ENCODE assay signal across 34 cellular contexts in the genomic region with DNA sequence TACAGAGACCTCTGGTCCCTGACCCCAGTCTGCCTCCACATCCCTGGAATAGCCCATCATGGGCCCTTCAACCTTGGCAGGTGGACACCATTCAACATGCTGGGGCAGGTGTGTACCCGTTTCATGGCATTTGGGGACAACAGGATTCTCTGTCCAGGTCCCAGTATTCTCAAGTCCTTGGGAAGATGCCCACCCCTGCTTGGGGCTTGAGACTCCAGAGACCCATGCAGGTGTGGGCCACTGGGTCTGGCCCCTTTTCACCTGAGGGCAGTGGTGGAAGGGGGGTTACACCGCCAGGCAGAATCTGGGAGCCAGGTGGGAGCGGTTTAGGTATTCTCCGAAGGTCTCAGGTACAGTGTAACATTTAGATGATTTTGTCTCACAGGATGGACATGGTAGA.
"Had no signal": no experiment of that assay in that cellular context is flagged by ENCODE, and none has a peak within 500 bp of the region (broad histone marks: within the 10 kb centered on the region; RNA-seq: fewer than 3 reads in every experiment).

No MANE protein-coding gene starts in this region.

- H3K4me1 Mint-ChIP-seq: activated CD4-positive, alpha-beta T cell treated with anti-CD3 and anti-CD28 coated beads for 36 hours; activated naive CD4-positive, alpha-beta T cell treated with anti-CD3 and anti-CD28 coated beads, Interleukin-2, amount 10 ng/mL, durations not matched to agents 7 days and 5 days; activated T-helper 17 cell treated with anti-CD3 and anti-CD28 coated beads, Interleukin-2, amount 50 U/mL, for 72 hours; brain; T-helper 17 cell had no signal

- H3K9me3 ChIP-seq: ascending aorta, breast epithelium, esophagus muscularis mucosa, gastrocnemius medialis had no signal

- H3K36me3 Mint-ChIP-seq: activated CD4-positive, alpha-beta memory T cell treated with anti-CD3 and anti-CD28 coated beads for 36 hours; activated CD8-positive, alpha-beta memory T cell treated with anti-CD3 and anti-CD28 coated beads, Interleukin-2, amount 10 ng/mL, durations not matched to agents 7 days and 5 days; activated naive CD4-positive, alpha-beta T cell treated with anti-CD3 and anti-CD28 coated beads, Interleukin-2, amount 10 ng/mL, durations not matched to agents 7 days and 5 days; activated naive CD4-positive, alpha-beta T cell treated with anti-CD3 and anti-CD28 coated beads, Interleukin-2, amount 50 U/mL, for 72 hours; activated naive CD8-positive, alpha-beta T cell treated with anti-CD3 and anti-CD28 coated beads, Interleukin-2, amount 10 ng/mL, durations not matched to agents 7 days and 5 days; brain had no signal

- H3K9me3 Mint-ChIP-seq: activated CD4-positive, alpha-beta memory T cell treated with anti-CD3 and anti-CD28 coated beads for 36 hours; activated CD4-positive, alpha-beta T cell treated with anti-CD3 and anti-CD28 coated beads, Interleukin-2, amount 10 ng/mL, durations not matched to agents 24 days and 14 days; activated naive CD4-positive, alpha-beta T cell treated with anti-CD3 and anti-CD28 coated beads, Interleukin-2, amount 10 ng/mL, durations not matched to agents 7 days and 5 days; activated naive CD4-positive, alpha-beta T cell treated with anti-CD3 and anti-CD28 coated beads, Interleukin-2, amount 50 U/mL, for 72 hours; activated naive CD8-positive, alpha-beta T cell treated with anti-CD3 and anti-CD28 coated beads, Interleukin-2, amount 10 ng/mL, durations not matched to agents 7 days and 5 days; activated T-helper 17 cell treated with anti-CD3 and anti-CD28 coated beads, Interleukin-2, amount 50 U/mL, for 72 hours; brain; dendritic cell treated with granulocyte-macrophage colony-stimulating factor and Interleukin-4, amounts not matched to agents 40 ng/mL and 50 ng/mL, for 4 days; effector memory CD8-positive, alpha-beta T cell; T-helper 2 cell treated with Interferon-gamma antibody and Interleukin-4, amounts not matched to agents 5 μg/mL and 100 μg/mL, for 36 hours had no signal

- H3K27me3 Mint-ChIP-seq: activated CD4-positive, alpha-beta memory T cell treated with anti-CD3 and anti-CD28 coated beads for 36 hours; activated CD4-positive, alpha-beta T cell treated with anti-CD3 and anti-CD28 coated beads for 36 hours; activated CD8-positive, alpha-beta memory T cell treated with anti-CD3 and anti-CD28 coated beads, Interleukin-2, amount 10 ng/mL, durations not matched to agents 7 days and 5 days; activated T-helper 17 cell treated with anti-CD3 and anti-CD28 coated beads, Interleukin-2, amount 50 U/mL, for 72 hours; effector memory CD8-positive, alpha-beta T cell; T-helper 17 cell had no signal

- H3K4me1 ChIP-seq: ascending aorta, breast epithelium, esophagus muscularis mucosa, foreskin keratinocyte, gastrocnemius medialis had no signal

- H3K27me3 ChIP-seq: ascending aorta, breast epithelium, cardiac muscle cell, esophagus muscularis mucosa, gastrocnemius medialis had no signal

- H3K27ac ChIP-seq: ascending aorta, breast epithelium, cardiac muscle cell, coronary artery, esophagus muscularis mucosa, foreskin keratinocyte, gastrocnemius medialis had no signal

- H3K4me3 ChIP-seq: ascending aorta, breast epithelium, cardiac muscle cell, coronary artery, esophagus muscularis mucosa, gastrocnemius medialis had no signal

- ATAC-seq: activated CD4-positive, alpha-beta T cell treated with anti-CD3 and anti-CD28 coated beads for 36 hours; activated CD8-positive, alpha-beta memory T cell treated with anti-CD3 and anti-CD28 coated beads, Interleukin-2, amount 10 ng/mL, durations not matched to agents 7 days and 5 days; activated CD8-positive, alpha-beta T cell treated with anti-CD3 and anti-CD28 coated beads, Interleukin-2, amount 10 ng/mL, durations not matched to agents 7 days and 5 days; activated naive CD4-positive, alpha-beta T cell treated with anti-CD3 and anti-CD28 coated beads, Interleukin-2, amount 50 U/mL, for 72 hours; activated T-helper 17 cell treated with anti-CD3 and anti-CD28 coated beads, Interleukin-2, amount 50 U/mL, for 72 hours; effector memory CD8-positive, alpha-beta T cell; foreskin keratinocyte; gastrocnemius medialis; T-helper 17 cell had no signal

- H3K36me3 ChIP-seq: ascending aorta, breast epithelium, cardiac muscle cell, esophagus muscularis mucosa, gastrocnemius medialis had no signal

- DNase-seq: activated CD4-positive, alpha-beta memory T cell treated with anti-CD3 and anti-CD28 coated beads for 36 hours; activated CD4-positive, alpha-beta T cell treated with anti-CD3 and anti-CD28 coated beads for 36 hours; activated CD4-positive, alpha-beta T cell treated with anti-CD3 and anti-CD28 coated beads, Interleukin-2, amount 10 ng/mL, durations not matched to agents 24 days and 14 days; activated CD4-positive, CD25-positive, alpha-beta regulatory T cell; activated CD4-positive, CD25-positive, alpha-beta regulatory T cell treated with anti-CD3 and anti-CD28 coated beads, Interleukin-2, amount 50 U/mL, for 72 hours; activated CD8-positive, alpha-beta memory T cell treated with anti-CD3 and anti-CD28 coated beads, Interleukin-2, amount 10 ng/mL, durations not matched to agents 7 days and 5 days; activated CD8-positive, alpha-beta memory T cell treated with anti-CD3 and anti-CD28 coated beads, Interleukin-2, amount 50 U/mL, for 4 hours; activated CD8-positive, alpha-beta T cell treated with anti-CD3 and anti-CD28 coated beads, Interleukin-2, amount 10 ng/mL, durations not matched to agents 7 days and 5 days; activated gamma-delta T cell; activated naive CD4-positive, alpha-beta T cell; activated naive CD4-positive, alpha-beta T cell treated with anti-CD3 and anti-CD28 coated beads, Interleukin-2, amount 10 ng/mL, durations not matched to agents 7 days and 5 days; activated naive CD8-positive, alpha-beta T cell treated with anti-CD3 and anti-CD28 coated beads, Interleukin-2, amount 10 ng/mL, durations not matched to agents 7 days and 5 days; activated T-cell treated with anti-CD3 and anti-CD28 coated beads, Interleukin-2, amount 50 U/mL, for 1 hour; central memory CD4-positive, alpha-beta T cell; cerebellar nuclear complex; effector CD4-positive, alpha-beta T cell; effector memory CD8-positive, alpha-beta T cell; erythroblast; foreskin keratinocyte; gastrocnemius medialis; glutamatergic neuron; T-helper 1 cell; T-helper 17 cell; T1000 had no signal

- H3K4me3 Mint-ChIP-seq: activated CD4-positive, alpha-beta memory T cell treated with anti-CD3 and anti-CD28 coated beads for 36 hours; activated CD4-positive, alpha-beta T cell treated with anti-CD3 and anti-CD28 coated beads for 36 hours; activated CD4-positive, alpha-beta T cell treated with anti-CD3 and anti-CD28 coated beads, Interleukin-2, amount 10 ng/mL, durations not matched to agents 24 days and 14 days; activated CD8-positive, alpha-beta memory T cell treated with anti-CD3 and anti-CD28 coated beads, Interleukin-2, amount 10 ng/mL, durations not matched to agents 7 days and 5 days; activated CD8-positive, alpha-beta T cell treated with anti-CD3 and anti-CD28 coated beads, Interleukin-2, amount 10 ng/mL, durations not matched to agents 7 days and 5 days; activated naive CD4-positive, alpha-beta T cell treated with anti-CD3 and anti-CD28 coated beads, Interleukin-2, amount 10 ng/mL, durations not matched to agents 7 days and 5 days; activated naive CD8-positive, alpha-beta T cell treated with anti-CD3 and anti-CD28 coated beads, Interleukin-2, amount 10 ng/mL, durations not matched to agents 7 days and 5 days; activated T-helper 17 cell treated with anti-CD3 and anti-CD28 coated beads, Interleukin-2, amount 50 U/mL, for 72 hours; brain; dendritic cell treated with granulocyte-macrophage colony-stimulating factor and Interleukin-4, amounts not matched to agents 40 ng/mL and 50 ng/mL, for 4 days; effector memory CD8-positive, alpha-beta T cell; T-helper 17 cell; T-helper 2 cell treated with Interferon-gamma antibody and Interleukin-4, amounts not matched to agents 5 μg/mL and 100 μg/mL, for 36 hours had no signal

- H3K27ac Mint-ChIP-seq: activated CD4-positive, alpha-beta memory T cell treated with anti-CD3 and anti-CD28 coated beads for 36 hours; activated CD4-positive, alpha-beta T cell treated with anti-CD3 and anti-CD28 coated beads for 36 hours; activated CD4-positive, alpha-beta T cell treated with anti-CD3 and anti-CD28 coated beads, Interleukin-2, amount 10 ng/mL, durations not matched to agents 24 days and 14 days; activated CD8-positive, alpha-beta memory T cell treated with anti-CD3 and anti-CD28 coated beads, Interleukin-2, amount 10 ng/mL, durations not matched to agents 7 days and 5 days; activated CD8-positive, alpha-beta T cell treated with anti-CD3 and anti-CD28 coated beads, Interleukin-2, amount 10 ng/mL, durations not matched to agents 7 days and 5 days; activated naive CD4-positive, alpha-beta T cell treated with anti-CD3 and anti-CD28 coated beads, Interleukin-2, amount 10 ng/mL, durations not matched to agents 7 days and 5 days; activated naive CD4-positive, alpha-beta T cell treated with anti-CD3 and anti-CD28 coated beads, Interleukin-2, amount 50 U/mL, for 72 hours; activated naive CD8-positive, alpha-beta T cell treated with anti-CD3 and anti-CD28 coated beads, Interleukin-2, amount 10 ng/mL, durations not matched to agents 7 days and 5 days; activated T-helper 17 cell treated with anti-CD3 and anti-CD28 coated beads, Interleukin-2, amount 50 U/mL, for 72 hours; brain; dendritic cell treated with granulocyte-macrophage colony-stimulating factor and Interleukin-4, amounts not matched to agents 40 ng/mL and 50 ng/mL, for 4 days; effector memory CD8-positive, alpha-beta T cell; T-helper 17 cell; T-helper 2 cell treated with Interferon-gamma antibody and Interleukin-4, amounts not matched to agents 5 μg/mL and 100 μg/mL, for 36 hours had no signal
